ENCODE assay signal across 8 cellular contexts in genomic region chr17:81394831-81395599, GRCh38. TPM values are rescaled to one million over a fixed set of nuclear protein-coding genes. Genes with fewer than 3 reads are reported as not detected.
A peak's percentile ranks its signal among the peaks of the same experiment; 100 is the strongest.
DNase-seq lines count a peak whose midpoint lies in the region; ATAC-seq and TF ChIP-seq lines count a peak whose summit lies in the region.

Gene BAHCC1 (plus strand): TSS chr17:81395457. CDS start chr17:81399740, 4,283 bp downstream.

- H3K9ac ChIP-seq in MM.1S (ENCODE audit: low read length), result no peak within 1 kb of the TSS

- H3K27ac ChIP-seq in MM.1S (ENCODE audit: low read length), result no peak within 1 kb of the TSS

- H3K9me2 ChIP-seq in MM.1S (replicated peaks; ENCODE audit: insufficient read depth, low read length), result no peaks in the 10 kb centered on the region

- H2AFZ ChIP-seq in MM.1S (ENCODE audit: low read length), result 0 out of 2 replicates have a peak within 1 kb of the TSS, but pooled peaks have one; percentile 27

- no peaks in the 10 kb centered on the region for H3K9me3 Mint-ChIP-seq in naive thymus-derived CD8-positive, alpha-beta T cell
- no peaks in the 10 kb centered on the region for H3K9me3 Mint-ChIP-seq in stimulated activated effector memory CD8-positive, alpha-beta T cell treated with anti-CD3 and anti-CD28 coated beads, Interleukin-12 subunit alpha, Interleukin-12 subunit beta, amount 100 ng/mL, for 72 hours

- H3K4me1 ChIP-seq in MM.1S (ENCODE audit: low read length), result peaks cover 10% of the 10 kb centered on the region

- peak; percentile 100 for DNase-seq in EL
- peak; percentile 93 for DNase-seq in MM.1S
- DNase-seq in SIG-M5 treated with dmso at 0.1 percent for 504 hours (lab: John Stamatoyannopoulos, UW; ENCODE audit: unreplicated experiment), result peak; percentile 98
- DNase-seq in activated gamma-delta T cell treated with anti-CD3 and anti-CD28 coated beads, Interleukin-2, amount 50 U/mL, for 16 hours (ENCODE audit: low read depth), result peak; percentile 56
- peak; percentile 100 for DNase-seq in fibroblast of the aortic adventitia (ENCODE audit: low read depth)
- peak; percentile 47 to 84 (median 58) for DNase-seq in naive thymus-derived CD8-positive, alpha-beta T cell
- peak; percentile 80 to 94 for DNase-seq in stimulated activated effector memory CD8-positive, alpha-beta T cell treated with anti-CD3 and anti-CD28 coated beads, Interleukin-12 subunit alpha, Interleukin-12 subunit beta, amount 100 ng/mL, for 72 hours (ENCODE audit: low spot score in 2 of 2)

- H3K27ac Mint-ChIP-seq in naive thymus-derived CD8-positive, alpha-beta T cell, result peak within 1 kb of the TSS in 6 of 10 donors; percentile 31 to 91 (median 75)
- no peak within 1 kb of the TSS for H3K27ac Mint-ChIP-seq in stimulated activated effector memory CD8-positive, alpha-beta T cell treated with anti-CD3 and anti-CD28 coated beads, Interleukin-12 subunit alpha, Interleukin-12 subunit beta, amount 100 ng/mL, for 72 hours

- H3K27me3 Mint-ChIP-seq in naive thymus-derived CD8-positive, alpha-beta T cell, result peaks cover 24 to 63% (median 40%) of the 10 kb centered on the region in 5 donors

- H3K36me3 Mint-ChIP-seq in naive thymus-derived CD8-positive, alpha-beta T cell, result peaks cover 0 to 5% (median 0%) of the 10 kb centered on the region in 3 donors
- H3K36me3 Mint-ChIP-seq in stimulated activated effector memory CD8-positive, alpha-beta T cell treated with anti-CD3 and anti-CD28 coated beads, Interleukin-12 subunit alpha, Interleukin-12 subunit beta, amount 100 ng/mL, for 72 hours, result peaks cover 17% of the 10 kb centered on the region

- POLR2A ChIA-PET in naive thymus-derived CD8-positive, alpha-beta T cell (lab: Charles Lee), result interaction anchor here (0.6 to 1.4 kb wide), 5 partner anchors 10 to 272 kb away, joined by 3 to 8 read pairs (median 3); no protein-coding TSS in a partner anchor

- H3K9me3 ChIP-seq in MM.1S (replicated peaks; ENCODE audit: insufficient read depth, low read length), result no peaks in the 10 kb centered on the region

- peak within 1 kb of the TSS; percentile 39 to 85 (median 58) for H3K4me3 Mint-ChIP-seq in naive thymus-derived CD8-positive, alpha-beta T cell
- H3K4me3 Mint-ChIP-seq in stimulated activated effector memory CD8-positive, alpha-beta T cell treated with anti-CD3 and anti-CD28 coated beads, Interleukin-12 subunit alpha, Interleukin-12 subunit beta, amount 100 ng/mL, for 72 hours, result peak within 1 kb of the TSS; percentile 68

- peaks cover 3% of the 10 kb centered on the region; the same call in 1 of the 2 replicates for H3F3A ChIP-seq in MM.1S (ENCODE audit: insufficient read depth, low read length)

- H3K4me1 Mint-ChIP-seq in naive thymus-derived CD8-positive, alpha-beta T cell, result peaks cover 9 to 36% (median 22%) of the 10 kb centered on the region in 4 donors
- peaks cover 20% of the 10 kb centered on the region for H3K4me1 Mint-ChIP-seq in stimulated activated effector memory CD8-positive, alpha-beta T cell treated with anti-CD3 and anti-CD28 coated beads, Interleukin-12 subunit alpha, Interleukin-12 subunit beta, amount 100 ng/mL, for 72 hours

- peaks cover 84% of the 10 kb centered on the region for H3K27me3 ChIP-seq in MM.1S (replicated peaks; ENCODE audit: insufficient read depth, low read length)

- H3K79me2 ChIP-seq in MM.1S (ENCODE audit: low read length), result no peaks in the 10 kb centered on the region

- TF ChIP-seq CTCF in MM.1S (IDR thresholded peaks at IDR 0.05; ENCODE audit: low read length), result no peak
- TF ChIP-seq CTCF in fibroblast of the aortic adventitia (IDR thresholded peaks at IDR 0.05; ENCODE audit: insufficient read depth, low read length), result no peak

- no peaks in the 10 kb centered on the region for H4K20me1 ChIP-seq in MM.1S (ENCODE audit: insufficient read depth, low read length)

- H3K36me3 ChIP-seq in MM.1S (replicated peaks; ENCODE audit: insufficient read depth, low read length), result no peaks in the 10 kb centered on the region

- ATAC-seq in naive thymus-derived CD8-positive, alpha-beta T cell, result peak; percentile 51 to 54
- peak; percentile 89 for ATAC-seq in stimulated activated effector memory CD8-positive, alpha-beta T cell treated with anti-CD3 and anti-CD28 coated beads, Interleukin-12 subunit alpha, Interleukin-12 subunit beta, amount 100 ng/mL, for 72 hours
- ATAC-seq in GM18520 (IDR thresholded peaks at IDR 0.05; ENCODE audit: unreplicated experiment), result no peak

- H3K4me2 ChIP-seq in MM.1S (ENCODE audit: low read depth, low read length), result peak within 1 kb of the TSS; percentile 57; the same call in 1 of the 2 replicates

- H3K4me3 ChIP-seq in MM.1S (ENCODE audit: low read length), result peak within 1 kb of the TSS; percentile 21; the same call in 1 of the 2 replicates
- peak within 1 kb of the TSS; percentile 71 for H3K4me3 ChIP-seq in fibroblast of the aortic adventitia (ENCODE audit: low read depth, low read length)

RNA-seq across cellular contexts. Expression of gene BAHCC1, which starts in this region (rescaled TPM):
- total RNA-seq in fibroblast of the aortic adventitia (ENCODE audit: low replicate concordance), result 11.7 and 14.3 TPM in 2 replicates
- total RNA-seq in naive thymus-derived CD8-positive, alpha-beta T cell, result not detected
- polyA plus RNA-seq in naive thymus-derived CD8-positive, alpha-beta T cell, result not detected

Comparison
In these comparisons a context has a peak if more than half of its experiments do, and no peak if none do; other contexts are left out.
1. RNA of gene BAHCC1 (total RNA-seq): 11.7 to 14.3 TPM in fibroblast of the aortic adventitia; not detected in naive thymus-derived CD8-positive, alpha-beta T cell; every median in the first group is over 10 times any median in the second.
2. Peak in DNase-seq and ATAC-seq in naive thymus-derived CD8-positive, alpha-beta T cell; RNA of the gene not detected or under 1 TPM.
3. Peak in every context shown above with its lines, with median percentiles within 50 percentile points of each other: DNase-seq.